8 cellular contexts compared by ENCODE assay signal in genomic region chr1:31977361-31978131, GRCh38. TPM values are rescaled to one million over a fixed set of nuclear protein-coding genes. Genes with fewer than 3 reads are reported as not detected.
A peak's percentile ranks its signal among the peaks of the same experiment; 100 is the strongest.
DNase-seq lines count a peak whose midpoint lies in the region; ATAC-seq and TF ChIP-seq lines count a peak whose summit lies in the region.

No MANE protein-coding gene starts in this region.

- H3K4me2 ChIP-seq in mesendoderm (ENCODE audit: low read length), result no peak overlapping the region

- peak; percentile 33 for TF ChIP-seq CTCF in NB4 (IDR thresholded peaks at IDR 0.05; ENCODE audit: low read depth, low read length)

- no peaks in the 10 kb centered on the region for H3K27me3 ChIP-seq in mesendoderm (ENCODE audit: insufficient read depth, low read length, poor library complexity)

- TF ChIP-seq POLR2A in NB4 (IDR thresholded peaks at IDR 0.05; ENCODE audit: extremely low read depth, insufficient read length), result no peak

- H3K23ac ChIP-seq in mesendoderm (ENCODE audit: low read length), result no peak overlapping the region

- H4K5ac ChIP-seq in mesendoderm (ENCODE audit: low read length), result no peak overlapping the region

- no CpG with 5 or more reads among the region's 6 CpGs for WGBS in mesendoderm (ENCODE audit: extremely low coverage, insufficient coverage, low lambda C conversion rate)

- in situ Hi-C loops in T47D (cut with HindIII; ENCODE audit: low pct_unique_long_range_greater_than_20kb, low sequenced_read_pairs), result no loop called here

- H2AK5ac ChIP-seq in mesendoderm (ENCODE audit: low read length), result no peak overlapping the region

- no peaks in the 10 kb centered on the region for H3K36me3 ChIP-seq in mesendoderm (ENCODE audit: control insufficient read depth, insufficient read depth, low read length)

- H3K4me1 ChIP-seq in mesendoderm (ENCODE audit: control insufficient read depth, low read depth, low read length), result no peaks in the 10 kb centered on the region

- H3K4me3 ChIP-seq in NB4 (ENCODE audit: low read depth, low read length) (no peak overlapping the region), mesendoderm (ENCODE audit: low read length) (no peak overlapping the region)

- DNase-seq in EL (peak; percentile 59), NB4 (ENCODE audit: low read depth) (peak; percentile 44), T47D (ENCODE audit: low read depth in 1 of 2, low spot score in 1 of 2) (peak; percentile 30 to 79), mesendoderm (peak; percentile 95)
- no peak for DNase-seq in activated CD8-positive, alpha-beta memory T cell treated with anti-CD3 and anti-CD28 coated beads, Interleukin-2, amount 50 U/mL, for 48 hours
- no peak for DNase-seq in effector CD4-positive, alpha-beta T cell

- H2BK120ac ChIP-seq in mesendoderm (ENCODE audit: low read depth, low read length), result no peak overlapping the region

- ATAC-seq in GM19463 (IDR thresholded peaks at IDR 0.05; ENCODE audit: unreplicated experiment), result no peak
- no peak for ATAC-seq in HG02610 (IDR thresholded peaks at IDR 0.05; ENCODE audit: unreplicated experiment)

- no peak overlapping the region for H2BK5ac ChIP-seq in mesendoderm (ENCODE audit: low read length)

- no peak overlapping the region for H3K9ac ChIP-seq in mesendoderm (ENCODE audit: low read length)

- H3K4ac ChIP-seq in mesendoderm (ENCODE audit: low read depth, low read length), result no peak overlapping the region

- H3K56ac ChIP-seq in mesendoderm (ENCODE audit: low read length), result peak overlapping the region; percentile 68

- no peak overlapping the region for H3K18ac ChIP-seq in mesendoderm (ENCODE audit: low read length)

- H4K8ac ChIP-seq in mesendoderm (ENCODE audit: low read depth, low read length), result no peak overlapping the region

- H3K79me2 ChIP-seq in mesendoderm (ENCODE audit: control insufficient read depth, insufficient read depth, low read length), result no peaks in the 10 kb centered on the region

- no peak overlapping the region for H3K27ac ChIP-seq in mesendoderm (ENCODE audit: low read depth, low read length)

- no peak overlapping the region for H2BK15ac ChIP-seq in mesendoderm (replicated peaks; ENCODE audit: low read depth)

- H3K79me1 ChIP-seq in mesendoderm (ENCODE audit: low read length), result no peaks in the 10 kb centered on the region

RNA-seq across cellular contexts. Expression of gene KHDRBS1, which starts 36.1 kb away (rescaled TPM):
- 245 TPM for polyA plus RNA-seq in mesendoderm (2013, experiment 1 of 2)
- polyA plus RNA-seq in mesendoderm (2013, experiment 2 of 2), result 252 TPM

RNA-seq across cellular contexts. Expression of gene PTP4A2, which starts 39.4 kb away (rescaled TPM):
- 416 TPM for polyA plus RNA-seq in mesendoderm (2013, experiment 1 of 2)
- polyA plus RNA-seq in mesendoderm (2013, experiment 2 of 2), result 418 TPM

Comparison
In these comparisons a context has a peak if more than half of its experiments do, and no peak if none do; other contexts are left out.
1. DNase-seq: peak in EL (single experiment), NB4 (single experiment), T47D (2 of 2) and mesendoderm (single experiment); none in activated CD8-positive, alpha-beta memory T cell treated with anti-CD3 and anti-CD28 coated beads, Interleukin-2, amount 50 U/mL, for 48 hours (single experiment) and effector CD4-positive, alpha-beta T cell (single experiment).